ENCODE assay signal across 17 cellular contexts in genomic region chr5:13234-13633, GRCh38.
DNase-seq lines count a peak whose midpoint lies in the region; ATAC-seq and TF ChIP-seq lines count a peak whose summit lies in the region.
"Had no signal": no experiment of that assay in that cellular context is flagged by ENCODE, and none has a peak within 500 bp of the region (broad histone marks: within the 10 kb centered on the region; RNA-seq: fewer than 3 reads in every experiment).

No MANE protein-coding gene starts in this region.

- no peak for ATAC-seq in HG03025 (IDR thresholded peaks at IDR 0.05; ENCODE audit: low FRiP score, unreplicated experiment)
- no peak for ATAC-seq in esophagus mucosa

- DNase-seq in HT1080 (ENCODE audit: low read depth) (peak; percentile 51), glomerular visceral epithelial cell (ENCODE audit: extremely low spot score) (peak; percentile 45), spleen (no peak)
- DNase-seq: 8988T; ACHN; BE2C; C1 segment of cervical spinal cord; CD4-positive, alpha-beta memory T cell; CD4-positive, CD25-positive, alpha-beta regulatory T cell; CD8-positive, alpha-beta memory T cell; COR-L47; DMS79 treated with DMSO at 0.1 percent for 48 hours; GF-D8 had no signal

- no peak for TF ChIP-seq EP300 in Ishikawa (IDR thresholded peaks at IDR 0.05; ENCODE audit: borderline replicate concordance)

- no peaks in the 10 kb centered on the region for H3K9me3 ChIP-seq in spleen
- H3K9me3 ChIP-seq: BE2C had no signal

- no peaks in the 10 kb centered on the region for H3K4me1 ChIP-seq in spleen
- H3K4me1 ChIP-seq: BE2C, BLaER1 had no signal

- TF ChIP-seq POLR2A in spleen (IDR thresholded peaks at IDR 0.05) = no peak

- WGBS in spleen, 5 donors = 66 to 74% (median 69%) methylated on average over 5 to 7 of the region's 7 CpGs

- peaks cover 0 to 12% (median 0%) of the 10 kb centered on the region in 7 donors for H3K27me3 ChIP-seq in spleen (replicated peaks in 1 of 7)
- H3K27me3 ChIP-seq: BE2C, BLaER1 had no signal

- H3K4me3 ChIP-seq in spleen = no peak overlapping the region
- H3K4me3 ChIP-seq: BLaER1 had no signal

- intact Hi-C loops in spleen (cut with DNase I; ENCODE audit: low total_unique reads) = no loop called here

- H3K27ac ChIP-seq in spleen = no peak overlapping the region
- H3K27ac ChIP-seq: BLaER1 had no signal

- TF ChIP-seq CTCF in spleen (IDR thresholded peaks at IDR 0.05 in 8 of 11, conservative IDR thresholded peaks at IDR 0.05 in 3 of 11) = no peak

- no peaks in the 10 kb centered on the region for H3K36me3 ChIP-seq in spleen
- H3K36me3 ChIP-seq: BE2C, BLaER1 had no signal

- no peak for TF ChIP-seq RAD21 in Ishikawa (IDR thresholded peaks at IDR 0.05; ENCODE audit: low read depth)

TF ChIP-seq in Ishikawa, 13 proteins besides CTCF, POLR2A, EP300 and RAD21:
- 0 out of 2 replicates have a peak, but pooled peaks have one; percentile 9 for TF ChIP-seq CEBPB (IDR thresholded peaks at IDR 0.05)
- TF ChIP-seq EGR1 (IDR thresholded peaks at IDR 0.05) = no peak
